Comparison of ENCODE assay signal across 1 cellular context in the genomic region with DNA sequence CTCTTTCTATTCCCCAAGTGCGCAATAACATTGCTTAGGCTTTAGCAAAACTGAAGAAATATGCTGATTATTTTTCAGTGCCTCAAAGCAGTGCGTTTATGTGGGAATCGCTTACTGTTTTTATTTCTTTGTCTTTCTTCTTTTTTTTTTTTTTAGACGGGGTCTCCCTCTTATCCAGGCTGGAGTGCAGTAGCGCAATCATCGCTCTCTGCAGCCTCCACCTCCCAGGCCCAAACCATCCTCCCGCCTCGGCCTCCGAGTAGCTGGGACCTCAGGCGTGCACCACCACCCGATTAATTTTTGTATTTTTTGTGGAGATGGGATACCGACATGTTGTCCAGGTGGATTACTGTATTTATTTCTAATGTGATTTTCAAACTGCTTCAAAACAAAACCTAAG.
TF ChIP-seq lines count a peak whose summit lies in the region.

No MANE protein-coding gene starts in this region.

TF ChIP-seq in H1, 55 proteins besides CTCF, POLR2A, EP300 and RAD21:
- TF ChIP-seq CREB1 (IDR thresholded peaks at IDR 0.05) (no peak), RNF2 (IDR thresholded peaks at IDR 0.05; ENCODE audit: borderline replicate concordance, low read depth, low read length, missing control alignments, poor library complexity, severe bottlenecking) (no peak), EGR1 (IDR thresholded peaks at IDR 0.05; ENCODE audit: borderline replicate concordance, low read depth, low read length) (no peak), SIRT6 (IDR thresholded peaks at IDR 0.05; ENCODE audit: low read length) (no peak), POU5F1 (IDR thresholded peaks at IDR 0.05; ENCODE audit: low read depth, low read length) (no peak), ASH2L (IDR thresholded peaks at IDR 0.05; ENCODE audit: low read length) (no peak), CHD1 (IDR thresholded peaks at IDR 0.05; ENCODE audit: low read depth, low read length) (no peak)
- TF ChIP-seq, protein P1, sequence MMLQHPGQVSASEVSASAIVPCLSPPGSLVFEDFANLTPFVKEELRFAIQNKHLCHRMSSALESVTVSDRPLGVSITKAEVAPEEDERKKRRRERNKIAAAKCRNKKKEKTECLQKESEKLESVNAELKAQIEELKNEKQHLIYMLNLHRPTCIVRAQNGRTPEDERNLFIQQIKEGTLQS (IDR thresholded peaks at IDR 0.05; ENCODE audit: insufficient read depth, low read depth, low read length): no peak
TF ChIP-seq in H1: peak in this region for 0.
